8 cellular contexts compared by ENCODE assay signal in genomic region chr6:114439414-114439813, GRCh38.
"Had no signal": no experiment of that assay in that cellular context is flagged by ENCODE, and none has a peak within 500 bp of the region (broad histone marks: within the 10 kb centered on the region; RNA-seq: fewer than 3 reads in every experiment).

No MANE protein-coding gene starts in this region.

- ATAC-seq: GM23338, HCT116 had no signal

- DNase-seq: H7, HFFc6, KBM-7 had no signal

- H3K4me2 ChIP-seq: GM23338, KMS-11 had no signal

- H3K27ac Mint-ChIP-seq: GM23338, HFFc6 had no signal

- H3K9me3 Mint-ChIP-seq: GM23338 had no signal

- H3K27ac ChIP-seq: KMS-11 had no signal

- H3K36me3 ChIP-seq: HAP-1 had no signal

- H3K4me3 Mint-ChIP-seq: GM23338, HFFc6 had no signal

- H2AFZ ChIP-seq: GM23338 had no signal

- FAIRE-seq: HTR-8/SVneo had no signal

- H3K9me3 ChIP-seq: HAP-1 had no signal

- H3K9ac ChIP-seq: KMS-11 had no signal

- H3K4me3 ChIP-seq: GM23338, HAP-1 had no signal

- H3K4me1 ChIP-seq: HAP-1 had no signal
